13 cellular contexts compared by ENCODE assay signal in the genomic region with DNA sequence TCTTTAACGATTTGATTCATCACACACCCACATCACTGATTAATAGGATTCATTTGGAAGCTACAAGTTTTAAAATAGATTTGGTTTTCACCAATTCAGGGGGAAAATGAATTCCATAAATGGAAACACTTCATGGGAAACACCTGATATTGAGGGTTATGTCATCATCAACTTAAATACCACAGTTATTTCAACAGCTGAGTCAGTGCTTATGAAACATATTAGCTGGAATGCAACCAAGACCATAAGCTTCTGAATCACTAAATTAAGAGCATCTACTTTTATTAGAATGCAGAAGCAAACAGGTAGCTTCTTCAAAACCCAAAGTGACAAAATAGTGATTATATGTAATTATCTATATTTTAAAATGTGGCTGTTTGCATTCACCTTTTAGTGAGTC.
DNase-seq lines count a peak whose midpoint lies in the region; ATAC-seq and TF ChIP-seq lines count a peak whose summit lies in the region.
"Had no signal": no experiment of that assay in that cellular context is flagged by ENCODE, and none has a peak within 500 bp of the region (broad histone marks: within the 10 kb centered on the region; RNA-seq: fewer than 3 reads in every experiment).

No MANE protein-coding gene starts in this region.

- no peak overlapping the region for H2AFZ ChIP-seq in mammary epithelial cell (ENCODE audit: low read depth, low read length)

- ATAC-seq in GM19035 (IDR thresholded peaks at IDR 0.05; ENCODE audit: unreplicated experiment): no peak

- H3K4me3 ChIP-seq in mammary epithelial cell (replicated peaks in 1 of 3; ENCODE audit: insufficient read depth in 1 of 3, low read depth in 2 of 3, low read length in 3 of 3) (no peak overlapping the region), mesendoderm (ENCODE audit: low read length) (no peak overlapping the region)

- no peaks in the 10 kb centered on the region for H4K20me1 ChIP-seq in mammary epithelial cell (ENCODE audit: insufficient read depth, low read length)

- no peak overlapping the region for H4K5ac ChIP-seq in mesendoderm (ENCODE audit: low read length)

- H3K23ac ChIP-seq in mesendoderm (ENCODE audit: low read length): no peak overlapping the region

- no peak overlapping the region for H2BK120ac ChIP-seq in mesendoderm (ENCODE audit: low read depth, low read length)

- no peak overlapping the region for H4K8ac ChIP-seq in mesendoderm (ENCODE audit: low read depth, low read length)

- H3K4me2 ChIP-seq in mammary epithelial cell (ENCODE audit: insufficient read depth, low read depth, low read length) (peak overlapping the region; percentile 52), mesendoderm (ENCODE audit: low read length) (no peak overlapping the region)

- WGBS in mammary epithelial cell (ENCODE audit: low coverage, missing lambda C conversion rate): 0% methylated on average over 1 of the region's 1 CpG
- WGBS in mesendoderm (ENCODE audit: extremely low coverage, insufficient coverage, low lambda C conversion rate): no CpG with 5 or more reads among the region's 1 CpG

- dilution Hi-C loops in mammary epithelial cell (cut with HindIII; ENCODE audit: low sequenced_read_pairs): no loop called here

- no peak overlapping the region for H2BK15ac ChIP-seq in mesendoderm (replicated peaks; ENCODE audit: low read depth)

- BruUV-seq in mammary epithelial cell (replicated peaks; lab: Mats Ljungman, UMichigan): TSS peak; percentile 73

- no peak overlapping the region for H2AK5ac ChIP-seq in mesendoderm (ENCODE audit: low read length)

- H2BK5ac ChIP-seq in mesendoderm (ENCODE audit: low read length): no peak overlapping the region

- H3K4ac ChIP-seq in mesendoderm (ENCODE audit: low read depth, low read length): no peak overlapping the region

- TF ChIP-seq CTCF in mammary epithelial cell (conservative IDR thresholded peaks at IDR 0.05 in 1 of 2, IDR thresholded peaks at IDR 0.05 in 1 of 2; ENCODE audit: extremely low read depth in 1 of 2, insufficient read depth in 1 of 2, low read depth in 1 of 2, low read length in 2 of 2): no peak

- H3K9ac ChIP-seq in mammary epithelial cell (ENCODE audit: insufficient read depth, low read length) (no peak overlapping the region), mesendoderm (ENCODE audit: low read length) (no peak overlapping the region)

- H3K79me1 ChIP-seq in mesendoderm (ENCODE audit: low read length): no peaks in the 10 kb centered on the region

- no peaks in the 10 kb centered on the region for H3K9me3 ChIP-seq in mammary epithelial cell (replicated peaks; ENCODE audit: insufficient read depth, low read length)

- DNase-seq in A172 (ENCODE audit: low spot score): peak; percentile 78
- peak; percentile 22 for DNase-seq in LoVo (ENCODE audit: low spot score)
- peak; percentile 87 for DNase-seq in mammary epithelial cell
- DNase-seq in hepatic stellate cell (ENCODE audit: low spot score): peak; percentile 8
- no peak for DNase-seq in activated CD4-positive, alpha-beta T cell treated with anti-CD3 and anti-CD28 coated beads, Interleukin-2, amount 50 U/mL, for 48 hours
- no peak for DNase-seq in mesendoderm
- DNase-seq in GOT3 (lab: John Stamatoyannopoulos, UW): no peak
- DNase-seq: activated B cell treated with CpG ODN at 0.5 μM for 24 hours; erythroblast; NCI-H1436; NCI-H446 treated with DMSO at 0.1 percent for 48 hours; stimulated activated naive CD4-positive, alpha-beta T cell treated with Interleukin-2 at 50 U/mL for 16 hours had no signal

- CTCF ChIA-PET in mammary epithelial cell (lab: Charles Lee; ENCODE audit: low non-redundant PET): no interaction called here

- peak overlapping the region; percentile 7 for H3K27ac ChIP-seq in mammary epithelial cell (ENCODE audit: insufficient read depth, low read depth, low read length)
- no peak overlapping the region for H3K27ac ChIP-seq in mesendoderm (ENCODE audit: low read depth, low read length)

- H3K27me3 ChIP-seq in mammary epithelial cell (ENCODE audit: insufficient read depth, low read length) (peaks cover 1% of the 10 kb centered on the region), mesendoderm (ENCODE audit: insufficient read depth, low read length, poor library complexity) (no peaks in the 10 kb centered on the region)

- no peak overlapping the region for H3K56ac ChIP-seq in mesendoderm (ENCODE audit: low read length)

- in situ Hi-C loops in mammary epithelial cell (cut with MboI; ENCODE audit: low sequenced_read_pairs in 2 of 2): no loop called here

- H3K79me2 ChIP-seq in mammary epithelial cell (ENCODE audit: insufficient read depth, low read length): no peaks in the 10 kb centered on the region
- H3K79me2 ChIP-seq in mesendoderm (ENCODE audit: control insufficient read depth, insufficient read depth, low read length): no peaks in the 10 kb centered on the region

- no peak overlapping the region for H3K18ac ChIP-seq in mesendoderm (ENCODE audit: low read length)

- H3K4me1 ChIP-seq in mammary epithelial cell (ENCODE audit: insufficient read depth, low read length) (peaks cover 11% of the 10 kb centered on the region), mesendoderm (ENCODE audit: control insufficient read depth, low read depth, low read length) (no peaks in the 10 kb centered on the region)

- H3K36me3 ChIP-seq in mammary epithelial cell (ENCODE audit: insufficient read depth, low read length): no peaks in the 10 kb centered on the region
- H3K36me3 ChIP-seq in mesendoderm (ENCODE audit: control insufficient read depth, insufficient read depth, low read length): no peaks in the 10 kb centered on the region

- intact Hi-C loops in mammary epithelial cell (cut with micrococcal nuclease): no loop called here

Comparison
In these comparisons a context has a peak if more than half of its experiments do, and no peak if none do; other contexts are left out.
1. DNase-seq: peak in A172 (single experiment), LoVo (single experiment), mammary epithelial cell (single experiment) and hepatic stellate cell (single experiment); none in activated CD4-positive, alpha-beta T cell treated with anti-CD3 and anti-CD28 coated beads, Interleukin-2, amount 50 U/mL, for 48 hours (0 of 2), mesendoderm (single experiment) and GOT3 (single experiment).